ENCODE assay signal across 27 cellular contexts in the genomic region with DNA sequence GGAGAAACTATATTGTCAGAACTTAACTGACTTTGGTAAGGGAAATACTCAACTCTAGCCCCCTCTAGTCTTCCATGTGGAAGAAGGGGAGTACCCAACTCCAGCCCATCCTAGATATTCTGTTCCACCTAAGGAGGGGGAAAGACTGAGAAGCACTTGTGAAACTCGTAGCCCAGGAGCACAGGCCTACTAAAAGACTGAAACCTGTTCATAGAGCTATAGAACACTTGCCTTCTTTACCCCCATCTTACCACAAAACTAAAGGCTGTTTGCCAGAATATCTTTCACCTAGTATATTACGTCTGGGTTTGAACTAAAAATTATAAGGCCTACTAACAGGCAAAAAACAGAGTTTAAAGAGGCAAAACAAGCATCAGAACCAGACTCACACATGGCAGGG. TPM values are rescaled to one million over a fixed set of nuclear protein-coding genes. Genes with fewer than 3 reads are reported as not detected.
A peak's percentile ranks its signal among the peaks of the same experiment; 100 is the strongest.
DNase-seq lines count a peak whose midpoint lies in the region; ATAC-seq and TF ChIP-seq lines count a peak whose summit lies in the region.
"Had no signal": no experiment of that assay in that cellular context is flagged by ENCODE, and none has a peak within 500 bp of the region (broad histone marks: within the 10 kb centered on the region; RNA-seq: fewer than 3 reads in every experiment).

No MANE protein-coding gene starts in this region.

- H3K27me3 ChIP-seq in right atrium auricular region, result no peaks in the 10 kb centered on the region
- H3K27me3 ChIP-seq: MG63 had no signal

- H3K4me1 ChIP-seq in right atrium auricular region, result no peaks in the 10 kb centered on the region

- no peak overlapping the region for H3K27ac ChIP-seq in right atrium auricular region

- DNase-seq in right atrium auricular region (ENCODE audit: low spot score) (no peak), KBM-7 (no peak), activated gamma-delta T cell (lab: John Stamatoyannopoulos, UW) (no peak)
- DNase-seq: AML-193; C1 segment of cervical spinal cord; CD8-positive, alpha-beta T cell; DND-41; GOT3; HCEC 1CT; MG63; NCI-H1417; NCI-H1694 treated with DMSO at 0.1 percent for 48 hours; NCI-H2081 treated with DMSO at 0.1 percent for 48 hours; NCI-H2171 treated with DMSO at 0.1 percent for 48 hours; NCI-H526; Right ventricle myocardium superior had no signal

- H3K36me3 ChIP-seq in right atrium auricular region, result peaks cover 4% of the 10 kb centered on the region

- no peak for TF ChIP-seq CTCF in right atrium auricular region (IDR thresholded peaks at IDR 0.05)

- H3K9me3 ChIP-seq in right atrium auricular region, result no peaks in the 10 kb centered on the region
- H3K9me3 ChIP-seq: MG63 had no signal

- in situ Hi-C loops in KBM-7 (cut with MboI; ENCODE audit: low pct_unique_long_range_greater_than_20kb, low sequenced_read_pairs), result no loop called here

- peak; percentile 53 for ATAC-seq in GM18511 (IDR thresholded peaks at IDR 0.05; ENCODE audit: unreplicated experiment)
- ATAC-seq in GM19395 (IDR thresholded peaks at IDR 0.05; ENCODE audit: unreplicated experiment), result peak; percentile 54
- peak; percentile 26 for ATAC-seq in HG02852 (IDR thresholded peaks at IDR 0.05; ENCODE audit: unreplicated experiment)
- peak; percentile 23 for ATAC-seq in HG03432 (IDR thresholded peaks at IDR 0.05; ENCODE audit: unreplicated experiment)
- no peak for ATAC-seq in GM21825 (IDR thresholded peaks at IDR 0.05; ENCODE audit: unreplicated experiment)
- ATAC-seq: CD8-positive, alpha-beta T cell had no signal

- H3K4me3 ChIP-seq in right atrium auricular region, result no peak overlapping the region
- H3K4me3 ChIP-seq: GM12878, MG63 had no signal

RNA-seq across cellular contexts. Expression of gene CLDN22, which starts 15.5 kb away (rescaled TPM):
- total RNA-seq in right atrium auricular region, result not detected
- total RNA-seq: A172; CD8-positive, alpha-beta T cell; GM12878; LHCN-M2; Right ventricle myocardium superior; RPMI7951; SK-MEL-5; T-helper 1 cell treated with Interleukin-12 subunit alpha and Interleukin-12 subunit beta and Interleukin-4 antibody, amounts not matched to agents 30 ng/mL and 1 ng/mL, for 36 hours had no signal

RNA-seq across cellular contexts. Expression of gene CLDN24, which starts 17.7 kb away (rescaled TPM):
- total RNA-seq in right atrium auricular region, result not detected
- total RNA-seq: A172; CD8-positive, alpha-beta T cell; GM12878; LHCN-M2; Right ventricle myocardium superior; RPMI7951; SK-MEL-5; T-helper 1 cell treated with Interleukin-12 subunit alpha and Interleukin-12 subunit beta and Interleukin-4 antibody, amounts not matched to agents 30 ng/mL and 1 ng/mL, for 36 hours had no signal
